ENCODE assay signal across 8 cellular contexts in the genomic region with DNA sequence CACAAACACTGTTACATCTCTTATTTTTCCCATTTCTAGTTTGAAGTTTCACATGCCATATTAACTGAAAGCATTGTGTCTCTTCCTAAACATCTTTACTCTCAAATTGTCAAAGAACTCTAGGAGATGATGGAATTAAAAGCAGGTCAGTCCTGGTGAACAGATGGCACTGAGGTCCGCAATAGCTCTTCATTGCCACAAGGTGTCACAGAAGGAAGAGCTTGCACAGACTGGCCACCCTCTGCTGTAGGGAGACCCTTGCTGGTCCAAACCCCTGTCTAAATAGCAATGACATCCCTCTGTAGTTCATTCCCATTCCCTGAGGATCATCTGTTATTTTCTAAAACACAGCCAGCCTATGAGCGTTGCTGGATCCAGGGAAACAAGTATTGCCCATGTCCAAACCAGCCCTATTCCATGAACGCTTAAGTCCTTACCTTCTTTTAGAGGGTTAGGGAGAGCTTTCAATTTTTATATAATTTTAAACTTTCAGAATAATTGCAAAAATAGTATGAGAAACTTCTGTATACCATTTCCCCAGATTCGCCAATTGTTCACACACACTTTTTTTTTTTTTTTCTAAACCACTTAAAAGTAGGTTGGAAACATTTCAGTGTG. TPM values are rescaled to one million over a fixed set of nuclear protein-coding genes. Genes with fewer than 3 reads are reported as not detected.
DNase-seq lines count a peak whose midpoint lies in the region; ATAC-seq and TF ChIP-seq lines count a peak whose summit lies in the region.

No MANE protein-coding gene starts in this region.

- H3K4me1 Mint-ChIP-seq in MCF 10A (ENCODE audit: insufficient read depth, unreplicated experiment) (no peaks in the 10 kb centered on the region), WTC11 (no peaks in the 10 kb centered on the region; the same call in 1 of the 2 replicates)

- TF ChIP-seq POLR2A in breast epithelium (IDR thresholded peaks at IDR 0.05): no peak

- H3K27me3 Mint-ChIP-seq in MCF 10A (ENCODE audit: insufficient read depth, unreplicated experiment) (no peaks in the 10 kb centered on the region), WTC11 (ENCODE audit: low read depth) (no peaks in the 10 kb centered on the region)

- H3K4me3 ChIP-seq in breast epithelium: no peak overlapping the region
- no peak overlapping the region for H3K4me3 ChIP-seq in left lung
- no peak overlapping the region for H3K4me3 ChIP-seq in coronary artery

- H3K4me1 ChIP-seq in breast epithelium (no peaks in the 10 kb centered on the region), left lung (peaks cover 0 to 6% of the 10 kb centered on the region in 2 donors)

- CTCF ChIA-PET in MCF 10A (lab: Yijun Ruan, JAX) (interaction anchor here (0.7 to 2.9 kb wide), 18 partner anchors 9 to 1907 kb away, joined by 3 to 29 read pairs (median 4); a partner anchor contains a TSS), WTC11 (lab: Charles Lee) (interaction anchor here (0.6 to 2.1 kb wide), 27 partner anchors 10 to 1915 kb away, joined by 3 to 14 read pairs (median 3); a partner anchor contains a TSS)

- H3K9me3 Mint-ChIP-seq in MCF 10A (ENCODE audit: unreplicated experiment): no peaks in the 10 kb centered on the region
- H3K9me3 Mint-ChIP-seq in WTC11: peaks cover 3% of the 10 kb centered on the region; the same call in 1 of the 2 replicates

- ATAC-seq in WTC11 (peak; percentile 100), left lung (peak; percentile 67)

- H3K36me3 Mint-ChIP-seq in MCF 10A (ENCODE audit: insufficient read depth, unreplicated experiment): peaks cover 5% of the 10 kb centered on the region
- no peaks in the 10 kb centered on the region for H3K36me3 Mint-ChIP-seq in WTC11

- H3K9me3 ChIP-seq in breast epithelium: no peaks in the 10 kb centered on the region
- no peaks in the 10 kb centered on the region for H3K9me3 ChIP-seq in left lung

- no peak overlapping the region for H3K27ac Mint-ChIP-seq in MCF 10A (ENCODE audit: low read depth, unreplicated experiment)
- H3K27ac Mint-ChIP-seq in WTC11: no peak overlapping the region

- H3K4me3 Mint-ChIP-seq in MCF 10A (ENCODE audit: unreplicated experiment) (no peak overlapping the region), WTC11 (no peak overlapping the region)

- no TSS peak for BruUV-seq in MCF 10A (replicated peaks; lab: Mats Ljungman, UMichigan)

- no peaks in the 10 kb centered on the region for H3K36me3 ChIP-seq in breast epithelium
- H3K36me3 ChIP-seq in left lung: no peaks in the 10 kb centered on the region

- no peaks in the 10 kb centered on the region for H3K27me3 ChIP-seq in breast epithelium
- no peaks in the 10 kb centered on the region for H3K27me3 ChIP-seq in left lung

- intact Hi-C loops in MCF 10A (cut with micrococcal nuclease): no loop called here
- intact Hi-C loops in breast epithelium (cut with DNase I; ENCODE audit: low total_unique reads): no loop called here
- intact Hi-C loops in left lung (cut with DNase I): no loop called here

- peak; percentile 25 for DNase-seq in MCF 10A (ENCODE audit: unreplicated experiment)
- DNase-seq in breast epithelium (ENCODE audit: low spot score in 2 of 2): no peak
- DNase-seq in H4 (ENCODE audit: low spot score): peak; percentile 18
- peak; percentile 43 for DNase-seq in M059J (ENCODE audit: low read depth)
- DNase-seq in WTC11 (ENCODE audit: low spot score): peak; percentile 60
- no peak for DNase-seq in left lung
- DNase-seq in medulla oblongata (ENCODE audit: extremely low spot score): no peak
- no peak for DNase-seq in coronary artery (ENCODE audit: low spot score)

- H3K27ac ChIP-seq in breast epithelium (no peak overlapping the region), left lung (no peak overlapping the region), coronary artery (no peak overlapping the region)

- peak; percentile 49 for TF ChIP-seq CTCF in MCF 10A (IDR thresholded peaks at IDR 0.05; ENCODE audit: unreplicated experiment)
- TF ChIP-seq CTCF in breast epithelium (IDR thresholded peaks at IDR 0.05): peak in 1 of 3 donors; percentile 34
- TF ChIP-seq CTCF in WTC11 (IDR thresholded peaks at IDR 0.05): peak; percentile 63
- no peak for TF ChIP-seq CTCF in left lung (IDR thresholded peaks at IDR 0.05)
- no peak for TF ChIP-seq CTCF in coronary artery (IDR thresholded peaks at IDR 0.05)

- POLR2A ChIA-PET in MCF 10A (lab: Yijun Ruan, JAX) (interaction anchor here (0.7 to 1.3 kb wide), 3 partner anchors 9 to 127 kb away, joined by 3 to 4 read pairs (median 4); a partner anchor contains a TSS), WTC11 (lab: Charles Lee) (no interaction called here)

TF ChIP-seq in WTC11, 78 proteins besides CTCF, POLR2A, EP300 and RAD21 (continues in another document):
- TF ChIP-seq ZNF671 (CRISPR knock-in tag; IDR thresholded peaks at IDR 0.05): no peak
- no peak for TF ChIP-seq SMAD4 (CRISPR knock-in tag; IDR thresholded peaks at IDR 0.05)
- no peak for TF ChIP-seq NR2C2 (CRISPR knock-in tag; IDR thresholded peaks at IDR 0.05)
- TF ChIP-seq, protein P1, sequence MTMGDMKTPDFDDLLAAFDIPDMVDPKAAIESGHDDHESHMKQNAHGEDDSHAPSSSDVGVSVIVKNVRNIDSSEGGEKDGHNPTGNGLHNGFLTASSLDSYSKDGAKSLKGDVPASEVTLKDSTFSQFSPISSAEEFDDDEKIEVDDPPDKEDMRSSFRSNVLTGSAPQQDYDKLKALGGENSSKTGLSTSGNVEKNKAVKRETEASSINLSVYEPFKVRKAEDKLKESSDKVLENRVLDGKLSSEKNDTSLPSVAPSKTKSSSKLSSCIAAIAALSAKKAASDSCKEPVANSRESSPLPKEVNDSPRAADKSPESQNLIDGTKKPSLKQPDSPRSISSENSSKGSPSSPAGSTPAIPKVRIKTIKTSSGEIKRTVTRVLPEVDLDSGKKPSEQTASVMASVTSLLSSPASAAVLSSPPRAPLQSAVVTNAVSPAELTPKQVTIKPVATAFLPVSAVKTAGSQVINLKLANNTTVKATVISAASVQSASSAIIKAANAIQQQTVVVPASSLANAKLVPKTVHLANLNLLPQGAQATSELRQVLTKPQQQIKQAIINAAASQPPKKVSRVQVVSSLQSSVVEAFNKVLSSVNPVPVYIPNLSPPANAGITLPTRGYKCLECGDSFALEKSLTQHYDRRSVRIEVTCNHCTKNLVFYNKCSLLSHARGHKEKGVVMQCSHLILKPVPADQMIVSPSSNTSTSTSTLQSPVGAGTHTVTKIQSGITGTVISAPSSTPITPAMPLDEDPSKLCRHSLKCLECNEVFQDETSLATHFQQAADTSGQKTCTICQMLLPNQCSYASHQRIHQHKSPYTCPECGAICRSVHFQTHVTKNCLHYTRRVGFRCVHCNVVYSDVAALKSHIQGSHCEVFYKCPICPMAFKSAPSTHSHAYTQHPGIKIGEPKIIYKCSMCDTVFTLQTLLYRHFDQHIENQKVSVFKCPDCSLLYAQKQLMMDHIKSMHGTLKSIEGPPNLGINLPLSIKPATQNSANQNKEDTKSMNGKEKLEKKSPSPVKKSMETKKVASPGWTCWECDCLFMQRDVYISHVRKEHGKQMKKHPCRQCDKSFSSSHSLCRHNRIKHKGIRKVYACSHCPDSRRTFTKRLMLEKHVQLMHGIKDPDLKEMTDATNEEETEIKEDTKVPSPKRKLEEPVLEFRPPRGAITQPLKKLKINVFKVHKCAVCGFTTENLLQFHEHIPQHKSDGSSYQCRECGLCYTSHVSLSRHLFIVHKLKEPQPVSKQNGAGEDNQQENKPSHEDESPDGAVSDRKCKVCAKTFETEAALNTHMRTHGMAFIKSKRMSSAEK (CRISPR knock-in tag; IDR thresholded peaks at IDR 0.05; ENCODE audit: borderline replicate concordance): no peak
- no peak for TF ChIP-seq NFATC4 (CRISPR knock-in tag; IDR thresholded peaks at IDR 0.05)
- TF ChIP-seq ZNF423 (CRISPR knock-in tag; IDR thresholded peaks at IDR 0.05): no peak
- no peak for TF ChIP-seq NR3C1 (CRISPR knock-in tag; conservative IDR thresholded peaks at IDR 0.05; ENCODE audit: low read depth)
- no peak for TF ChIP-seq SOX15 (CRISPR knock-in tag; IDR thresholded peaks at IDR 0.05)
- TF ChIP-seq, protein P2, sequence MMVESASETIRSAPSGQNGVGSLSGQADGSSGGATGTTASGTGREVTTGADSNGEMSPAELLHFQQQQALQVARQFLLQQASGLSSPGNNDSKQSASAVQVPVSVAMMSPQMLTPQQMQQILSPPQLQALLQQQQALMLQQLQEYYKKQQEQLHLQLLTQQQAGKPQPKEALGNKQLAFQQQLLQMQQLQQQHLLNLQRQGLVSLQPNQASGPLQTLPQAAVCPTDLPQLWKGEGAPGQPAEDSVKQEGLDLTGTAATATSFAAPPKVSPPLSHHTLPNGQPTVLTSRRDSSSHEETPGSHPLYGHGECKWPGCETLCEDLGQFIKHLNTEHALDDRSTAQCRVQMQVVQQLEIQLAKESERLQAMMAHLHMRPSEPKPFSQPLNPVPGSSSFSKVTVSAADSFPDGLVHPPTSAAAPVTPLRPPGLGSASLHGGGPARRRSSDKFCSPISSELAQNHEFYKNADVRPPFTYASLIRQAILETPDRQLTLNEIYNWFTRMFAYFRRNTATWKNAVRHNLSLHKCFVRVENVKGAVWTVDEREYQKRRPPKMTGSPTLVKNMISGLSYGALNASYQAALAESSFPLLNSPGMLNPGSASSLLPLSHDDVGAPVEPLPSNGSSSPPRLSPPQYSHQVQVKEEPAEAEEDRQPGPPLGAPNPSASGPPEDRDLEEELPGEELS (CRISPR knock-in tag; IDR thresholded peaks at IDR 0.05): no peak
- TF ChIP-seq, protein P3, sequence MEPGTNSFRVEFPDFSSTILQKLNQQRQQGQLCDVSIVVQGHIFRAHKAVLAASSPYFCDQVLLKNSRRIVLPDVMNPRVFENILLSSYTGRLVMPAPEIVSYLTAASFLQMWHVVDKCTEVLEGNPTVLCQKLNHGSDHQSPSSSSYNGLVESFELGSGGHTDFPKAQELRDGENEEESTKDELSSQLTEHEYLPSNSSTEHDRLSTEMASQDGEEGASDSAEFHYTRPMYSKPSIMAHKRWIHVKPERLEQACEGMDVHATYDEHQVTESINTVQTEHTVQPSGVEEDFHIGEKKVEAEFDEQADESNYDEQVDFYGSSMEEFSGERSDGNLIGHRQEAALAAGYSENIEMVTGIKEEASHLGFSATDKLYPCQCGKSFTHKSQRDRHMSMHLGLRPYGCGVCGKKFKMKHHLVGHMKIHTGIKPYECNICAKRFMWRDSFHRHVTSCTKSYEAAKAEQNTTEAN (CRISPR knock-in tag; IDR thresholded peaks at IDR 0.05): no peak
- no peak for TF ChIP-seq CBFB (CRISPR knock-in tag; IDR thresholded peaks at IDR 0.05; ENCODE audit: low read depth)
- TF ChIP-seq ZNF416 (CRISPR knock-in tag; IDR thresholded peaks at IDR 0.05): no peak
- no peak for TF ChIP-seq TCF7 (CRISPR knock-in tag; IDR thresholded peaks at IDR 0.05; ENCODE audit: low read depth)
- no peak for TF ChIP-seq ZNF263 (CRISPR knock-in tag; IDR thresholded peaks at IDR 0.05; ENCODE audit: low read depth)
- TF ChIP-seq SP1 (CRISPR knock-in tag; conservative IDR thresholded peaks at IDR 0.05): no peak
- TF ChIP-seq TEAD4 (CRISPR knock-in tag; IDR thresholded peaks at IDR 0.05): no peak

RNA-seq across cellular contexts. Expression of a gene that starts 10.1 kb away (rescaled TPM):
- total RNA-seq in MCF 10A (2022) (105 and 118 TPM in 2 replicates), breast epithelium (10 to 100 TPM; 37.9 to 66.5 (median 63.5) TPM), WTC11 (2021) (318 to 331 TPM (median 321 TPM) in 3 replicates), left lung (10 to 100 TPM; 72.7 to 75.7 TPM)
- total RNA-seq in H4 (2014; rRNA removed; shearing (Covaris generic)): 63.7 and 70.7 TPM in 2 replicates
- 82.7 and 173 TPM in 2 replicates for total RNA-seq in M059J (2014; rRNA removed; shearing (Covaris generic))

Comparison
In these comparisons a context has a peak if more than half of its experiments do, and no peak if none do; other contexts are left out.
1. DNase-seq: peak in MCF 10A (single experiment), H4 (single experiment), M059J (single experiment) and WTC11 (single experiment); none in breast epithelium (0 of 2), left lung (0 of 2), medulla oblongata (single experiment) and coronary artery (single experiment).
2. CTCF ChIP-seq: peak in MCF 10A (single experiment) and WTC11 (single experiment); none in left lung (0 of 2) and coronary artery (single experiment).